Comparison of ENCODE assay signal across 22 cellular contexts in genomic region chr12:5439333-5439732, GRCh38. TPM values are rescaled to one million over a fixed set of nuclear protein-coding genes. Genes with fewer than 3 reads are reported as not detected.
DNase-seq lines count a peak whose midpoint lies in the region; ATAC-seq and TF ChIP-seq lines count a peak whose summit lies in the region.
"Had no signal": no experiment of that assay in that cellular context is flagged by ENCODE, and none has a peak within 500 bp of the region (broad histone marks: within the 10 kb centered on the region; RNA-seq: fewer than 3 reads in every experiment).

No MANE protein-coding gene starts in this region.

- peak; percentile 39 for DNase-seq in A172 (ENCODE audit: low spot score)
- peak; percentile 58 for DNase-seq in Daoy (ENCODE audit: low read depth)
- peak; percentile 78 for DNase-seq in NCI-H146 treated with DMSO at 0.1 percent for 48 hours (lab: John Stamatoyannopoulos, UW; ENCODE audit: unreplicated experiment)
- no peak for DNase-seq in epithelial cell of proximal tubule (ENCODE audit: low read depth)
- DNase-seq in stimulated activated naive B cell treated with anti-CD40 and anti-IgM and Interleukin-4, amounts not matched to agents 10 μg/mL and 1 μg/mL and 100 μg/mL, for 72 hours: no peak
- DNase-seq in T1000 (lab: John Stamatoyannopoulos, UW): no peak
- DNase-seq: activated naive CD8-positive, alpha-beta T cell treated with anti-CD3 and anti-CD28 coated beads, Interleukin-2, amount 50 U/mL, for 24 hours; GDM1; HCEC 1CT; heart left ventricle; NCI-H1694 treated with DMSO at 0.1 percent for 48 hours; right lobe of liver; stimulated activated CD4-positive, alpha-beta T cell treated with anti-CD3 and anti-CD28 coated beads, Interleukin-2, amount 100 ng/mL, for 24 hours; uterus had no signal

- ATAC-seq in stimulated activated naive B cell treated with anti-CD40 and anti-IgM and Interleukin-4, amounts not matched to agents 10 μg/mL and 1 μg/mL and 100 μg/mL, for 72 hours (replicated peaks): no peak
- ATAC-seq in HG02884 (IDR thresholded peaks at IDR 0.05; ENCODE audit: unreplicated experiment) (no peak), HG03280 (IDR thresholded peaks at IDR 0.05; ENCODE audit: unreplicated experiment) (no peak)
- ATAC-seq: activated CD4-positive, CD25-positive, alpha-beta regulatory T cell treated with anti-CD3 and anti-CD28 coated beads, Interleukin-2, amount 50 U/mL, for 24 hours; activated naive CD8-positive, alpha-beta T cell treated with anti-CD3 and anti-CD28 coated beads, Interleukin-2, amount 50 U/mL, for 24 hours; GM12878; heart left ventricle; right lobe of liver had no signal

- H3K4me1 Mint-ChIP-seq in stimulated activated naive B cell treated with anti-CD40 and anti-IgM and Interleukin-4, amounts not matched to agents 10 μg/mL and 1 μg/mL and 100 μg/mL, for 72 hours: peaks cover 6 to 23% of the 10 kb centered on the region in 2 donors
- H3K4me1 Mint-ChIP-seq: activated naive CD8-positive, alpha-beta T cell treated with anti-CD3 and anti-CD28 coated beads, Interleukin-2, amount 50 U/mL, for 24 hours had no signal

- H3K27me3 Mint-ChIP-seq in stimulated activated naive B cell treated with anti-CD40 and anti-IgM and Interleukin-4, amounts not matched to agents 10 μg/mL and 1 μg/mL and 100 μg/mL, for 72 hours: peaks cover 11 to 17% of the 10 kb centered on the region in 2 donors

- H3K27ac Mint-ChIP-seq in stimulated activated naive B cell treated with anti-CD40 and anti-IgM and Interleukin-4, amounts not matched to agents 10 μg/mL and 1 μg/mL and 100 μg/mL, for 72 hours: no peak overlapping the region
- H3K27ac Mint-ChIP-seq: activated naive CD8-positive, alpha-beta T cell treated with anti-CD3 and anti-CD28 coated beads, Interleukin-2, amount 50 U/mL, for 24 hours; activated T-helper 2 cell treated with anti-CD3 and anti-CD28 coated beads, Interferon-gamma antibody, Interleukin-2, Interleukin-4, amounts not matched to agents 10 μg/mL and 5 μg/mL and 100 μg/mL, durations not matched to agents 14 hours and 24 hours and 36 hours; T-helper 2 cell treated with Interferon-gamma antibody and Interleukin-4, amounts not matched to agents 5 μg/mL and 100 μg/mL, for 36 hours had no signal

- peak; percentile 14 for TF ChIP-seq CTCF in epithelial cell of proximal tubule (conservative IDR thresholded peaks at IDR 0.05; ENCODE audit: low read depth, low read length)

- no peaks in the 10 kb centered on the region for H3K9me3 Mint-ChIP-seq in stimulated activated naive B cell treated with anti-CD40 and anti-IgM and Interleukin-4, amounts not matched to agents 10 μg/mL and 1 μg/mL and 100 μg/mL, for 72 hours
- H3K9me3 Mint-ChIP-seq: activated naive CD8-positive, alpha-beta T cell treated with anti-CD3 and anti-CD28 coated beads, Interleukin-2, amount 50 U/mL, for 24 hours; activated T-helper 2 cell treated with anti-CD3 and anti-CD28 coated beads, Interferon-gamma antibody, Interleukin-2, Interleukin-4, amounts not matched to agents 10 μg/mL and 5 μg/mL and 100 μg/mL, durations not matched to agents 14 hours and 24 hours and 36 hours; T-helper 2 cell treated with Interferon-gamma antibody and Interleukin-4, amounts not matched to agents 5 μg/mL and 100 μg/mL, for 36 hours had no signal

- H3K36me3 Mint-ChIP-seq in stimulated activated naive B cell treated with anti-CD40 and anti-IgM and Interleukin-4, amounts not matched to agents 10 μg/mL and 1 μg/mL and 100 μg/mL, for 72 hours: no peaks in the 10 kb centered on the region

- no peak overlapping the region for H3K4me3 ChIP-seq in epithelial cell of proximal tubule (ENCODE audit: low read depth, low read length)
- H3K4me3 ChIP-seq: GM12878, heart left ventricle, PC-9, right lobe of liver, uterus had no signal

- H3K4me3 Mint-ChIP-seq in stimulated activated naive B cell treated with anti-CD40 and anti-IgM and Interleukin-4, amounts not matched to agents 10 μg/mL and 1 μg/mL and 100 μg/mL, for 72 hours: no peak overlapping the region
- H3K4me3 Mint-ChIP-seq: activated naive CD8-positive, alpha-beta T cell treated with anti-CD3 and anti-CD28 coated beads, Interleukin-2, amount 50 U/mL, for 24 hours; T-helper 2 cell treated with Interferon-gamma antibody and Interleukin-4, amounts not matched to agents 5 μg/mL and 100 μg/mL, for 36 hours had no signal

RNA-seq across cellular contexts. Expression of gene NTF3, which starts 7.4 kb away (rescaled TPM):
- 1.3 and 5.8 TPM in 2 replicates for total RNA-seq in A172 (2014; rRNA removed; shearing (Covaris generic))
- 12.7 and 25.3 TPM in 2 replicates for total RNA-seq in Daoy (2014; rRNA removed; shearing (Covaris generic))
- total RNA-seq in epithelial cell of proximal tubule: 1.9 and 2.1 TPM in 2 replicates
- total RNA-seq: activated T-helper 2 cell treated with anti-CD3 and anti-CD28 coated beads, Interferon-gamma antibody, Interleukin-2, Interleukin-4, amounts not matched to agents 10 μg/mL and 5 μg/mL and 100 μg/mL, durations not matched to agents 14 hours and 24 hours and 36 hours; GM12878; omental fat pad; PC-9 had no signal

Comparison
In these comparisons a context has a peak if more than half of its experiments do, and no peak if none do; other contexts are left out.
1. DNase-seq: peak in A172 (single experiment), Daoy (single experiment) and NCI-H146 treated with DMSO at 0.1 percent for 48 hours (single experiment); none in epithelial cell of proximal tubule (single experiment), stimulated activated naive B cell treated with anti-CD40 and anti-IgM and Interleukin-4, amounts not matched to agents 10 μg/mL and 1 μg/mL and 100 μg/mL, for 72 hours (single experiment) and T1000 (single experiment).